In genomic region chr9:133895335-133895734, GRCh38 we compare ENCODE assay signal across 29 cellular contexts.
"Had no signal": no experiment of that assay in that cellular context is flagged by ENCODE, and none has a peak within 500 bp of the region (broad histone marks: within the 10 kb centered on the region; RNA-seq: fewer than 3 reads in every experiment).

No MANE protein-coding gene starts in this region.

- H3K4me3 ChIP-seq: breast epithelium, heart right ventricle, lower lobe of right lung, pancreas, psoas muscle, smooth muscle cell, suprapubic skin, tibial artery had no signal

- ATAC-seq: activated naive CD8-positive, alpha-beta T cell treated with anti-CD3 and anti-CD28 coated beads, Interleukin-2, amount 50 U/mL, for 24 hours; activated T-cell treated with anti-CD3 and anti-CD28 coated beads, Interleukin-2, amount 50 U/mL, for 4 hours; activated T-helper 17 cell treated with anti-CD3 and anti-CD28 coated beads, Interleukin-2, amount 50 U/mL, for 72 hours; esophagus mucosa; foreskin keratinocyte; heart right ventricle; lower lobe of right lung; natural killer cell treated with Interleukin-12 subunit alpha and Interleukin-12 subunit beta and Interleukin-15 and Interleukin-18, amount 100 ng/mL, for 72 hours; pancreas; psoas muscle had no signal

- H3K9me3 ChIP-seq: breast epithelium, heart right ventricle, lower lobe of right lung, pancreas, psoas muscle, suprapubic skin, tibial artery had no signal

- H3K27ac Mint-ChIP-seq: activated CD4-positive, alpha-beta memory T cell treated with anti-CD3 and anti-CD28 coated beads, Interleukin-2, amount 10 ng/mL, durations not matched to agents 7 days and 5 days; activated CD4-positive, alpha-beta T cell treated with anti-CD3 and anti-CD28 coated beads, Interleukin-2, amount 10 ng/mL, durations not matched to agents 7 days and 5 days; activated naive CD4-positive, alpha-beta T cell treated with anti-CD3 and anti-CD28 coated beads, Interleukin-2, amount 50 U/mL, for 24 hours; activated naive CD8-positive, alpha-beta T cell treated with anti-CD3 and anti-CD28 coated beads, Interleukin-2, amount 50 U/mL, for 24 hours; activated T-helper 17 cell treated with anti-CD3 and anti-CD28 coated beads, Interleukin-2, amount 50 U/mL, for 72 hours; natural killer cell treated with Interleukin-12 subunit alpha and Interleukin-12 subunit beta and Interleukin-15 and Interleukin-18, amount 100 ng/mL, for 72 hours had no signal

- H3K27me3 Mint-ChIP-seq: activated CD4-positive, alpha-beta memory T cell treated with anti-CD3 and anti-CD28 coated beads, Interleukin-2, amount 10 ng/mL, durations not matched to agents 7 days and 5 days; activated CD4-positive, alpha-beta T cell treated with anti-CD3 and anti-CD28 coated beads, Interleukin-2, amount 10 ng/mL, durations not matched to agents 7 days and 5 days; activated naive CD4-positive, alpha-beta T cell treated with anti-CD3 and anti-CD28 coated beads, Interleukin-2, amount 50 U/mL, for 24 hours; activated naive CD8-positive, alpha-beta T cell treated with anti-CD3 and anti-CD28 coated beads, Interleukin-2, amount 50 U/mL, for 24 hours; activated T-helper 17 cell treated with anti-CD3 and anti-CD28 coated beads, Interleukin-2, amount 50 U/mL, for 72 hours; natural killer cell treated with Interleukin-12 subunit alpha and Interleukin-12 subunit beta and Interleukin-15 and Interleukin-18, amount 100 ng/mL, for 72 hours had no signal

- H3K4me1 ChIP-seq: breast epithelium, foreskin keratinocyte, lower lobe of right lung, psoas muscle, suprapubic skin, tibial artery had no signal

- H3K27me3 ChIP-seq: breast epithelium, foreskin keratinocyte, heart right ventricle, pancreas, suprapubic skin, tibial artery had no signal

- H3K36me3 Mint-ChIP-seq: activated naive CD4-positive, alpha-beta T cell treated with anti-CD3 and anti-CD28 coated beads, Interleukin-2, amount 50 U/mL, for 24 hours; natural killer cell treated with Interleukin-12 subunit alpha and Interleukin-12 subunit beta and Interleukin-15 and Interleukin-18, amount 100 ng/mL, for 72 hours had no signal

- H3K36me3 ChIP-seq: breast epithelium, heart right ventricle, lower lobe of right lung, pancreas, suprapubic skin had no signal

- DNase-seq: activated CD4-positive, alpha-beta memory T cell treated with anti-CD3 and anti-CD28 coated beads, Interleukin-2, amount 10 ng/mL, durations not matched to agents 7 days and 5 days; activated CD4-positive, alpha-beta T cell treated with anti-CD3 and anti-CD28 coated beads for 1 hour; activated CD4-positive, alpha-beta T cell treated with anti-CD3 and anti-CD28 coated beads, Interleukin-2, amount 10 ng/mL, durations not matched to agents 7 days and 5 days; activated gamma-delta T cell treated with Interleukin-2 at 50 U/mL for 16 hours; activated naive CD8-positive, alpha-beta T cell treated with anti-CD3 and anti-CD28 coated beads, Interleukin-2, amount 50 U/mL, for 24 hours; activated T-cell treated with anti-CD3 and anti-CD28 coated beads, Interleukin-2, amount 50 U/mL, for 4 hours; amygdala; central memory CD4-positive, alpha-beta T cell; foreskin keratinocyte; heart right ventricle; kidney glomerular epithelial cell; lower lobe of right lung; mesenchymal stem cell; nucleus accumbens; pancreas; psoas muscle; stimulated activated CD4-positive, alpha-beta T cell treated with anti-CD3 and anti-CD28 coated beads, Interleukin-1b, Interleukin-23, amount 100 ng/mL, for 48 hours; stimulated activated CD4-positive, alpha-beta T cell treated with anti-CD3 and anti-CD28 coated beads, Interleukin-4, amount 100 ng/mL, for 4 hours; stimulated activated CD8-positive, alpha-beta memory T cell treated with anti-CD3 and anti-CD28 coated beads, Interleukin-4, amount 100 ng/mL, for 48 hours; stimulated activated naive CD4-positive, alpha-beta T cell; T-helper 2 cell; tibial artery had no signal

- H3K4me3 Mint-ChIP-seq: activated CD4-positive, alpha-beta memory T cell treated with anti-CD3 and anti-CD28 coated beads, Interleukin-2, amount 10 ng/mL, durations not matched to agents 7 days and 5 days; activated CD4-positive, alpha-beta T cell treated with anti-CD3 and anti-CD28 coated beads, Interleukin-2, amount 10 ng/mL, durations not matched to agents 7 days and 5 days; activated naive CD4-positive, alpha-beta T cell treated with anti-CD3 and anti-CD28 coated beads, Interleukin-2, amount 50 U/mL, for 24 hours; activated naive CD8-positive, alpha-beta T cell treated with anti-CD3 and anti-CD28 coated beads, Interleukin-2, amount 50 U/mL, for 24 hours; activated T-cell treated with anti-CD3 and anti-CD28 coated beads, Interleukin-2, amount 50 U/mL, for 4 hours; activated T-helper 17 cell treated with anti-CD3 and anti-CD28 coated beads, Interleukin-2, amount 50 U/mL, for 72 hours; natural killer cell treated with Interleukin-12 subunit alpha and Interleukin-12 subunit beta and Interleukin-15 and Interleukin-18, amount 100 ng/mL, for 72 hours had no signal

- H3K27ac ChIP-seq: breast epithelium, foreskin keratinocyte, heart right ventricle, lower lobe of right lung, pancreas, psoas muscle, suprapubic skin, tibial artery had no signal

- H3K4me1 Mint-ChIP-seq: activated CD4-positive, alpha-beta memory T cell treated with anti-CD3 and anti-CD28 coated beads, Interleukin-2, amount 10 ng/mL, durations not matched to agents 7 days and 5 days; activated CD4-positive, alpha-beta T cell treated with anti-CD3 and anti-CD28 coated beads, Interleukin-2, amount 10 ng/mL, durations not matched to agents 7 days and 5 days; activated naive CD4-positive, alpha-beta T cell treated with anti-CD3 and anti-CD28 coated beads, Interleukin-2, amount 50 U/mL, for 24 hours; activated T-helper 17 cell treated with anti-CD3 and anti-CD28 coated beads, Interleukin-2, amount 50 U/mL, for 72 hours had no signal

- H3K9me3 Mint-ChIP-seq: activated CD4-positive, alpha-beta memory T cell treated with anti-CD3 and anti-CD28 coated beads, Interleukin-2, amount 10 ng/mL, durations not matched to agents 7 days and 5 days; activated CD4-positive, alpha-beta T cell treated with anti-CD3 and anti-CD28 coated beads, Interleukin-2, amount 10 ng/mL, durations not matched to agents 7 days and 5 days; activated naive CD4-positive, alpha-beta T cell treated with anti-CD3 and anti-CD28 coated beads, Interleukin-2, amount 50 U/mL, for 24 hours; activated naive CD8-positive, alpha-beta T cell treated with anti-CD3 and anti-CD28 coated beads, Interleukin-2, amount 50 U/mL, for 24 hours; activated T-cell treated with anti-CD3 and anti-CD28 coated beads, Interleukin-2, amount 50 U/mL, for 4 hours; activated T-helper 17 cell treated with anti-CD3 and anti-CD28 coated beads, Interleukin-2, amount 50 U/mL, for 72 hours; natural killer cell treated with Interleukin-12 subunit alpha and Interleukin-12 subunit beta and Interleukin-15 and Interleukin-18, amount 100 ng/mL, for 72 hours had no signal
